Comparison of ENCODE assay signal across 8 cellular contexts in genomic region chr9:20604561-20604960, GRCh38. TPM values are rescaled to one million over a fixed set of nuclear protein-coding genes. Genes with fewer than 3 reads are reported as not detected.
DNase-seq lines count a peak whose midpoint lies in the region; ATAC-seq and TF ChIP-seq lines count a peak whose summit lies in the region.

No MANE protein-coding gene starts in this region.

- H3K9me3 Mint-ChIP-seq in activated CD8-positive, alpha-beta T cell treated with anti-CD3 and anti-CD28 coated beads for 36 hours, result no peaks in the 10 kb centered on the region
- no peaks in the 10 kb centered on the region for H3K9me3 Mint-ChIP-seq in naive thymus-derived CD8-positive, alpha-beta T cell
- no peaks in the 10 kb centered on the region for H3K9me3 Mint-ChIP-seq in stimulated activated memory B cell treated with anti-CD40 and anti-IgM and Interleukin-4, amounts not matched to agents 10 μg/mL and 1 μg/mL and 100 μg/mL, for 72 hours

- ATAC-seq in GM18907 (IDR thresholded peaks at IDR 0.05; ENCODE audit: unreplicated experiment) (peak; percentile 82), HG02852 (IDR thresholded peaks at IDR 0.05; ENCODE audit: unreplicated experiment) (peak; percentile 75)
- peak; percentile 89 for ATAC-seq in activated CD8-positive, alpha-beta T cell treated with anti-CD3 and anti-CD28 coated beads for 36 hours
- ATAC-seq in naive thymus-derived CD8-positive, alpha-beta T cell, result peak; percentile 49 to 70
- no peak for ATAC-seq in stimulated activated memory B cell treated with anti-CD40 and anti-IgM and Interleukin-4, amounts not matched to agents 10 μg/mL and 1 μg/mL and 100 μg/mL, for 72 hours

- DNase-seq in activated CD8-positive, alpha-beta T cell treated with anti-CD3 and anti-CD28 coated beads for 36 hours, result no peak
- DNase-seq in naive thymus-derived CD8-positive, alpha-beta T cell, result no peak
- DNase-seq in midbrain (lab: John Stamatoyannopoulos, UW) (no peak), NCI-H524 (lab: John Stamatoyannopoulos, UW) (no peak), NOMO-1 treated with dmso at 0.1 percent for 144 hours (lab: John Stamatoyannopoulos, UW; ENCODE audit: unreplicated experiment) (no peak)

- POLR2A ChIA-PET in activated CD8-positive, alpha-beta T cell treated with anti-CD3 and anti-CD28 coated beads for 36 hours (lab: Charles Lee), result interaction anchor here (0.7 to 1.0 kb wide), 3 partner anchors 18 to 80 kb away, joined by 3 to 6 read pairs (median 4); partner anchors contain the start of genes FOCAD and MLLT3
- POLR2A ChIA-PET in naive thymus-derived CD8-positive, alpha-beta T cell (lab: Charles Lee), result interaction anchor here (2.2 kb wide), 1 partner anchor 17 kb away, joined by 16 read pairs; the partner anchor contains the start of gene MLLT3

- peak overlapping the region; percentile 59 for H3K27ac Mint-ChIP-seq in activated CD8-positive, alpha-beta T cell treated with anti-CD3 and anti-CD28 coated beads for 36 hours
- peak overlapping the region in 9 of 10 donors; percentile 1 to 71 (median 42) for H3K27ac Mint-ChIP-seq in naive thymus-derived CD8-positive, alpha-beta T cell
- H3K27ac Mint-ChIP-seq in stimulated activated memory B cell treated with anti-CD40 and anti-IgM and Interleukin-4, amounts not matched to agents 10 μg/mL and 1 μg/mL and 100 μg/mL, for 72 hours, result no peak overlapping the region

- H3K27me3 Mint-ChIP-seq in activated CD8-positive, alpha-beta T cell treated with anti-CD3 and anti-CD28 coated beads for 36 hours, result no peaks in the 10 kb centered on the region
- no peaks in the 10 kb centered on the region for H3K27me3 Mint-ChIP-seq in naive thymus-derived CD8-positive, alpha-beta T cell
- peaks cover 3% of the 10 kb centered on the region for H3K27me3 Mint-ChIP-seq in stimulated activated memory B cell treated with anti-CD40 and anti-IgM and Interleukin-4, amounts not matched to agents 10 μg/mL and 1 μg/mL and 100 μg/mL, for 72 hours

- TF ChIP-seq CTCF in activated CD8-positive, alpha-beta T cell treated with anti-CD3 and anti-CD28 coated beads for 36 hours (IDR thresholded peaks at IDR 0.05), result no peak

- H3K36me3 Mint-ChIP-seq in activated CD8-positive, alpha-beta T cell treated with anti-CD3 and anti-CD28 coated beads for 36 hours (ENCODE audit: low read depth), result peaks cover 10% of the 10 kb centered on the region
- H3K36me3 Mint-ChIP-seq in naive thymus-derived CD8-positive, alpha-beta T cell, result peaks cover 0 to 12% (median 7%) of the 10 kb centered on the region in 3 donors
- no peaks in the 10 kb centered on the region for H3K36me3 Mint-ChIP-seq in stimulated activated memory B cell treated with anti-CD40 and anti-IgM and Interleukin-4, amounts not matched to agents 10 μg/mL and 1 μg/mL and 100 μg/mL, for 72 hours

- H3K4me1 Mint-ChIP-seq in activated CD8-positive, alpha-beta T cell treated with anti-CD3 and anti-CD28 coated beads for 36 hours (ENCODE audit: low read depth), result peaks cover 75% of the 10 kb centered on the region
- peaks cover 19 to 87% (median 80%) of the 10 kb centered on the region in 4 donors for H3K4me1 Mint-ChIP-seq in naive thymus-derived CD8-positive, alpha-beta T cell
- peaks cover 6% of the 10 kb centered on the region for H3K4me1 Mint-ChIP-seq in stimulated activated memory B cell treated with anti-CD40 and anti-IgM and Interleukin-4, amounts not matched to agents 10 μg/mL and 1 μg/mL and 100 μg/mL, for 72 hours

- CTCF ChIA-PET in activated CD8-positive, alpha-beta T cell treated with anti-CD3 and anti-CD28 coated beads for 36 hours (lab: Charles Lee), result interaction anchor here (0.7 to 1.4 kb wide), 8 partner anchors 14 to 337 kb away, joined by 3 to 7 read pairs (median 3); no protein-coding TSS in a partner anchor

- peak overlapping the region; percentile 53 for H3K4me3 Mint-ChIP-seq in activated CD8-positive, alpha-beta T cell treated with anti-CD3 and anti-CD28 coated beads for 36 hours
- H3K4me3 Mint-ChIP-seq in naive thymus-derived CD8-positive, alpha-beta T cell, result peak overlapping the region; percentile 33 to 72 (median 50)
- no peak overlapping the region for H3K4me3 Mint-ChIP-seq in stimulated activated memory B cell treated with anti-CD40 and anti-IgM and Interleukin-4, amounts not matched to agents 10 μg/mL and 1 μg/mL and 100 μg/mL, for 72 hours

- intact Hi-C loops in activated CD8-positive, alpha-beta T cell treated with anti-CD3 and anti-CD28 coated beads for 36 hours (cut with micrococcal nuclease), result no loop called here

RNA-seq across cellular contexts. Expression of gene MLLT3, which starts 17.7 kb away (rescaled TPM):
- total RNA-seq in activated CD8-positive, alpha-beta T cell treated with anti-CD3 and anti-CD28 coated beads for 36 hours, result 10 to 100 TPM; 59.1 to 60.8 TPM
- 10 to 100 TPM; 64.7 to 73.0 TPM for total RNA-seq in naive thymus-derived CD8-positive, alpha-beta T cell
- polyA plus RNA-seq in naive thymus-derived CD8-positive, alpha-beta T cell, result 10 to 100 TPM; 28.0 to 42.9 (median 39.0) TPM
